In genomic region chr2:236769981-236770671, GRCh38 we compare ENCODE assay signal across 11 cellular contexts.
DNase-seq lines count a peak whose midpoint lies in the region; ATAC-seq and TF ChIP-seq lines count a peak whose summit lies in the region.
"Had no signal": no experiment of that assay in that cellular context is flagged by ENCODE, and none has a peak within 500 bp of the region (broad histone marks: within the 10 kb centered on the region; RNA-seq: fewer than 3 reads in every experiment).

No MANE protein-coding gene starts in this region.

- 0 out of 2 replicates have a peak overlapping the region, but pooled peaks have one; percentile 10 for H2AFZ ChIP-seq in GM23338

- ATAC-seq in GM23338 (no peak), SK-N-SH treated with all-trans-retinoic acid at 6 μM for 48 hours (peak; percentile 62; the same call in 2 of the 3 replicates)
- ATAC-seq: activated CD8-positive, alpha-beta T cell treated with anti-CD3 and anti-CD28 coated beads for 36 hours had no signal

- no peaks in the 10 kb centered on the region for H3F3A ChIP-seq in GM23338 (replicated peaks; ENCODE audit: low read depth)

- no peaks in the 10 kb centered on the region for H4K20me1 ChIP-seq in GM23338 (replicated peaks; ENCODE audit: insufficient read depth)

- H3K9me3 Mint-ChIP-seq in GM23338: peaks cover 7% of the 10 kb centered on the region
- H3K9me3 Mint-ChIP-seq: activated CD8-positive, alpha-beta T cell treated with anti-CD3 and anti-CD28 coated beads for 36 hours had no signal

- peaks cover 4% of the 10 kb centered on the region for H3K27me3 Mint-ChIP-seq in GM23338 (ENCODE audit: insufficient read depth, low read depth, poor library complexity)

- no peak overlapping the region for H3K4me3 ChIP-seq in GM23338
- H3K4me3 ChIP-seq in fibroblast of pulmonary artery (replicated peaks; ENCODE audit: low read depth, low read length): no peak overlapping the region
- H3K4me3 ChIP-seq: ovary had no signal

- peaks cover 2% of the 10 kb centered on the region; the same call in 1 of the 3 replicates for H3K4me1 Mint-ChIP-seq in GM23338

- no peaks in the 10 kb centered on the region for H3K79me2 ChIP-seq in GM23338 (replicated peaks; ENCODE audit: insufficient read depth)

- H3K4me3 Mint-ChIP-seq in GM23338: no peak overlapping the region
- H3K4me3 Mint-ChIP-seq: activated CD8-positive, alpha-beta T cell treated with anti-CD3 and anti-CD28 coated beads for 36 hours had no signal

- H3K36me3 Mint-ChIP-seq in GM23338 (ENCODE audit: low read depth): no peaks in the 10 kb centered on the region; the same call in 1 of the 3 replicates

- H3K4me2 ChIP-seq in GM23338: no peak overlapping the region

- no peaks in the 10 kb centered on the region for H3K9me2 ChIP-seq in GM23338 (ENCODE audit: insufficient read depth)

- no peaks in the 10 kb centered on the region for H3K36me3 ChIP-seq in GM23338 (ENCODE audit: insufficient read depth)
- H3K36me3 ChIP-seq: ovary had no signal

- no peak overlapping the region for H3K27ac ChIP-seq in GM23338 (ENCODE audit: low read depth)
- H3K27ac ChIP-seq: ovary had no signal

- no peak for DNase-seq in GM23338 (ENCODE audit: low spot score)
- DNase-seq in fibroblast of pulmonary artery (ENCODE audit: low read depth): peak; percentile 74
- DNase-seq in stromal cell of bone marrow (ENCODE audit: low read depth): peak; percentile 94
- DNase-seq in ecto neural progenitor cell (ENCODE audit: low spot score): no peak
- DNase-seq in activated CD8-positive, alpha-beta memory T cell treated with anti-CD3 and anti-CD28 coated beads for 24 hours: no peak
- no peak for DNase-seq in KBM-7
- DNase-seq: activated CD8-positive, alpha-beta T cell treated with anti-CD3 and anti-CD28 coated beads for 36 hours; NCI-H1436 treated with DMSO at 0.1 percent for 48 hours; ovary; SHP77 treated with DMSO at 0.1 percent for 48 hours had no signal

- H3K4me1 ChIP-seq in GM23338 (ENCODE audit: insufficient read depth): no peaks in the 10 kb centered on the region

- in situ Hi-C loops in KBM-7 (cut with MboI; ENCODE audit: low pct_unique_long_range_greater_than_20kb, low sequenced_read_pairs): no loop called here

- peak overlapping the region; percentile 81 for H3K27ac Mint-ChIP-seq in GM23338
- H3K27ac Mint-ChIP-seq: activated CD8-positive, alpha-beta T cell treated with anti-CD3 and anti-CD28 coated beads for 36 hours had no signal

- TF ChIP-seq CTCF in GM23338 (conservative IDR thresholded peaks at IDR 0.05; ENCODE audit: low read depth in 2 of 2): no peak
- no peak for TF ChIP-seq CTCF in fibroblast of pulmonary artery (IDR thresholded peaks at IDR 0.05; ENCODE audit: low read length, missing control alignments)

- H3K27me3 ChIP-seq in GM23338 (ENCODE audit: insufficient read depth): no peaks in the 10 kb centered on the region
- H3K27me3 ChIP-seq: ovary had no signal

TF ChIP-seq in GM23338, 12 proteins besides CTCF, POLR2A, EP300 and RAD21 (continues in another document):
- TF ChIP-seq NANOG (IDR thresholded peaks at IDR 0.05; ENCODE audit: borderline replicate concordance): no peak

TF ChIP-seq in SK-N-SH treated with all-trans-retinoic acid at 6 μM for 48 hours, 23 proteins besides CTCF, POLR2A, EP300 and RAD21:
- TF ChIP-seq RARB (CRISPR knock-in tag; IDR thresholded peaks at IDR 0.05) (no peak), ISL1 (CRISPR knock-in tag; IDR thresholded peaks at IDR 0.05) (peak; percentile 21; the same call in 1 of the 2 replicates)

Comparison
In these comparisons a context has a peak if more than half of its experiments do, and no peak if none do; other contexts are left out.
1. DNase-seq: peak in fibroblast of pulmonary artery (single experiment) and stromal cell of bone marrow (single experiment); none in GM23338 (single experiment), ecto neural progenitor cell (single experiment), activated CD8-positive, alpha-beta memory T cell treated with anti-CD3 and anti-CD28 coated beads for 24 hours (single experiment) and KBM-7 (single experiment).